Comparison of ENCODE assay signal across 3 cellular contexts in the genomic region with DNA sequence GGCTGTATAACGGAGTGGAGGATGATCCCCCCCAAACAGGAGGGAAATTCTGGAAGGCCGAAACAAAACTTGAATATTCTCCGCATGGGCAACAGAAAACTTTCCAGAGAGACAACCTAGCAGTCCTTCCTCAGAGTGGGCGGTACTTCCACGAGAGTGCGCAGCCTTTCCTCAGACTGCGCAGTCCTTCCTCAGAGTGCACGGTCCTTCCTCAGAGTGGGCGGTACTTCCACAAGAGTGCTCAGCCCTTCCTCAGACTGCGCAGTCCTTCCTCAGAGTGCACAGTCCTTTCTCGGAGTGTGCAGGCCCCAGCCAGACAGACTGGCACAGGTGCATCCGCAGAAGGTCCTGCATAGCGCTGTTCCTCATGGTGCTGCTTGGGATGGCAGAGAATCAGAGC.
TF ChIP-seq lines count a peak whose summit lies in the region.

No MANE protein-coding gene starts in this region.

TF ChIP-seq in SK-N-SH treated with all-trans-retinoic acid at 6 μM for 48 hours, 23 proteins besides CTCF, POLR2A, EP300 and RAD21:
- TF ChIP-seq, protein P1, sequence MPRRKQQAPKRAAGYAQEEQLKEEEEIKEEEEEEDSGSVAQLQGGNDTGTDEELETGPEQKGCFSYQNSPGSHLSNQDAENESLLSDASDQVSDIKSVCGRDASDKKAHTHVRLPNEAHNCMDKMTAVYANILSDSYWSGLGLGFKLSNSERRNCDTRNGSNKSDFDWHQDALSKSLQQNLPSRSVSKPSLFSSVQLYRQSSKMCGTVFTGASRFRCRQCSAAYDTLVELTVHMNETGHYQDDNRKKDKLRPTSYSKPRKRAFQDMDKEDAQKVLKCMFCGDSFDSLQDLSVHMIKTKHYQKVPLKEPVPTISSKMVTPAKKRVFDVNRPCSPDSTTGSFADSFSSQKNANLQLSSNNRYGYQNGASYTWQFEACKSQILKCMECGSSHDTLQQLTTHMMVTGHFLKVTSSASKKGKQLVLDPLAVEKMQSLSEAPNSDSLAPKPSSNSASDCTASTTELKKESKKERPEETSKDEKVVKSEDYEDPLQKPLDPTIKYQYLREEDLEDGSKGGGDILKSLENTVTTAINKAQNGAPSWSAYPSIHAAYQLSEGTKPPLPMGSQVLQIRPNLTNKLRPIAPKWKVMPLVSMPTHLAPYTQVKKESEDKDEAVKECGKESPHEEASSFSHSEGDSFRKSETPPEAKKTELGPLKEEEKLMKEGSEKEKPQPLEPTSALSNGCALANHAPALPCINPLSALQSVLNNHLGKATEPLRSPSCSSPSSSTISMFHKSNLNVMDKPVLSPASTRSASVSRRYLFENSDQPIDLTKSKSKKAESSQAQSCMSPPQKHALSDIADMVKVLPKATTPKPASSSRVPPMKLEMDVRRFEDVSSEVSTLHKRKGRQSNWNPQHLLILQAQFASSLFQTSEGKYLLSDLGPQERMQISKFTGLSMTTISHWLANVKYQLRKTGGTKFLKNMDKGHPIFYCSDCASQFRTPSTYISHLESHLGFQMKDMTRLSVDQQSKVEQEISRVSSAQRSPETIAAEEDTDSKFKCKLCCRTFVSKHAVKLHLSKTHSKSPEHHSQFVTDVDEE (CRISPR knock-in tag; IDR thresholded peaks at IDR 0.05), result no peak
- TF ChIP-seq ESRRG (CRISPR knock-in tag; IDR thresholded peaks at IDR 0.05) (no peak), ISL1 (CRISPR knock-in tag; IDR thresholded peaks at IDR 0.05) (no peak), ZFP30 (CRISPR knock-in tag; IDR thresholded peaks at IDR 0.05) (no peak), TCF4 (CRISPR knock-in tag; IDR thresholded peaks at IDR 0.05; ENCODE audit: borderline replicate concordance) (no peak), ZNF8 (CRISPR knock-in tag; IDR thresholded peaks at IDR 0.05) (no peak), OSR1 (CRISPR knock-in tag; IDR thresholded peaks at IDR 0.05) (no peak), BACH2 (CRISPR knock-in tag; IDR thresholded peaks at IDR 0.05; ENCODE audit: borderline replicate concordance) (no peak), TOX (CRISPR knock-in tag; IDR thresholded peaks at IDR 0.05; ENCODE audit: borderline replicate concordance) (no peak), ARNTL (CRISPR knock-in tag; IDR thresholded peaks at IDR 0.05; ENCODE audit: borderline replicate concordance, low read depth) (no peak), SNAI2 (CRISPR knock-in tag; IDR thresholded peaks at IDR 0.05) (no peak), ZFP3 (CRISPR knock-in tag; IDR thresholded peaks at IDR 0.05) (no peak)
- TF ChIP-seq, protein P2, sequence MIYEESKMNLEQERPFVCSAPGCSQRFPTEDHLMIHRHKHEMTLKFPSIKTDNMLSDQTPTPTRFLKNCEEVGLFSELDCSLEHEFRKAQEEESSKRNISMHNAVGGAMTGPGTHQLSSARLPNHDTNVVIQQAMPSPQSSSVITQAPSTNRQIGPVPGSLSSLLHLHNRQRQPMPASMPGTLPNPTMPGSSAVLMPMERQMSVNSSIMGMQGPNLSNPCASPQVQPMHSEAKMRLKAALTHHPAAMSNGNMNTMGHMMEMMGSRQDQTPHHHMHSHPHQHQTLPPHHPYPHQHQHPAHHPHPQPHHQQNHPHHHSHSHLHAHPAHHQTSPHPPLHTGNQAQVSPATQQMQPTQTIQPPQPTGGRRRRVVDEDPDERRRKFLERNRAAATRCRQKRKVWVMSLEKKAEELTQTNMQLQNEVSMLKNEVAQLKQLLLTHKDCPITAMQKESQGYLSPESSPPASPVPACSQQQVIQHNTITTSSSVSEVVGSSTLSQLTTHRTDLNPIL (CRISPR knock-in tag; IDR thresholded peaks at IDR 0.05; ENCODE audit: low read depth), result no peak
- TF ChIP-seq, protein P3, sequence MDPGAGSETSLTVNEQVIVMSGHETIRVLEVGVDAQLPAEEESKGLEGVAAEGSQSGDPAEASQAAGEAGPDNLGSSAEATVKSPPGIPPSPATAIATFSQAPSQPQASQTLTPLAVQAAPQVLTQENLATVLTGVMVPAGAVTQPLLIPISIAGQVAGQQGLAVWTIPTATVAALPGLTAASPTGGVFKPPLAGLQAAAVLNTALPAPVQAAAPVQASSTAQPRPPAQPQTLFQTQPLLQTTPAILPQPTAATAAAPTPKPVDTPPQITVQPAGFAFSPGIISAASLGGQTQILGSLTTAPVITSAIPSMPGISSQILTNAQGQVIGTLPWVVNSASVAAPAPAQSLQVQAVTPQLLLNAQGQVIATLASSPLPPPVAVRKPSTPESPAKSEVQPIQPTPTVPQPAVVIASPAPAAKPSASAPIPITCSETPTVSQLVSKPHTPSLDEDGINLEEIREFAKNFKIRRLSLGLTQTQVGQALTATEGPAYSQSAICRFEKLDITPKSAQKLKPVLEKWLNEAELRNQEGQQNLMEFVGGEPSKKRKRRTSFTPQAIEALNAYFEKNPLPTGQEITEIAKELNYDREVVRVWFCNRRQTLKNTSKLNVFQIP (CRISPR knock-in tag; IDR thresholded peaks at IDR 0.05; ENCODE audit: borderline replicate concordance, low read depth), result no peak

TF ChIP-seq in SK-N-SH, 30 proteins besides CTCF, POLR2A, EP300 and RAD21:
- no peak for TF ChIP-seq ELF1 (IDR thresholded peaks at IDR 0.05)
- TF ChIP-seq YY1 (IDR thresholded peaks at IDR 0.05; ENCODE audit: low read depth), result no peak
- no peak for TF ChIP-seq GABPA (IDR thresholded peaks at IDR 0.05; ENCODE audit: low read depth)
- TF ChIP-seq, protein P4, sequence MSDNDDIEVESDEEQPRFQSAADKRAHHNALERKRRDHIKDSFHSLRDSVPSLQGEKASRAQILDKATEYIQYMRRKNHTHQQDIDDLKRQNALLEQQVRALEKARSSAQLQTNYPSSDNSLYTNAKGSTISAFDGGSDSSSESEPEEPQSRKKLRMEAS (IDR thresholded peaks at IDR 0.05; ENCODE audit: low read depth), result no peak
- TF ChIP-seq SMC3 (IDR thresholded peaks at IDR 0.05; ENCODE audit: low read depth, low read length), result no peak
- TF ChIP-seq, protein P5, sequence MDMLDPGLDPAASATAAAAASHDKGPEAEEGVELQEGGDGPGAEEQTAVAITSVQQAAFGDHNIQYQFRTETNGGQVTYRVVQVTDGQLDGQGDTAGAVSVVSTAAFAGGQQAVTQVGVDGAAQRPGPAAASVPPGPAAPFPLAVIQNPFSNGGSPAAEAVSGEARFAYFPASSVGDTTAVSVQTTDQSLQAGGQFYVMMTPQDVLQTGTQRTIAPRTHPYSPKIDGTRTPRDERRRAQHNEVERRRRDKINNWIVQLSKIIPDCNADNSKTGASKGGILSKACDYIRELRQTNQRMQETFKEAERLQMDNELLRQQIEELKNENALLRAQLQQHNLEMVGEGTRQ (IDR thresholded peaks at IDR 0.05; ENCODE audit: borderline replicate concordance, low read depth, low read length), result no peak
- no peak for TF ChIP-seq NRF1 (IDR thresholded peaks at IDR 0.05; ENCODE audit: low read depth, low read length)
- no peak for TF ChIP-seq RXRA (IDR thresholded peaks at IDR 0.05; ENCODE audit: borderline replicate concordance, low read depth)
- TF ChIP-seq RCOR1 (IDR thresholded peaks at IDR 0.05; ENCODE audit: low read length), result no peak
- TF ChIP-seq MXI1 (IDR thresholded peaks at IDR 0.05; ENCODE audit: low read depth, low read length), result no peak
- TF ChIP-seq SIN3A (IDR thresholded peaks at IDR 0.05; ENCODE audit: borderline replicate concordance, low read depth, low read length), result no peak
- TF ChIP-seq FOXM1 (IDR thresholded peaks at IDR 0.05; ENCODE audit: low read depth), result no peak
- no peak for TF ChIP-seq MEF2A (IDR thresholded peaks at IDR 0.05; ENCODE audit: borderline replicate concordance, low read depth)
- TF ChIP-seq TAF1 (IDR thresholded peaks at IDR 0.05; ENCODE audit: borderline replicate concordance, low read depth, low read length), result no peak
- TF ChIP-seq NFIC (IDR thresholded peaks at IDR 0.05; ENCODE audit: borderline replicate concordance), result no peak

TF ChIP-seq in A549, 52 proteins besides CTCF, POLR2A, EP300 and RAD21:
- no peak for TF ChIP-seq EHMT2 (IDR thresholded peaks at IDR 0.05; ENCODE audit: low read depth)
- no peak for TF ChIP-seq MAZ (IDR thresholded peaks at IDR 0.05; ENCODE audit: borderline replicate concordance, low read depth, low read length)
- TF ChIP-seq, protein P6, sequence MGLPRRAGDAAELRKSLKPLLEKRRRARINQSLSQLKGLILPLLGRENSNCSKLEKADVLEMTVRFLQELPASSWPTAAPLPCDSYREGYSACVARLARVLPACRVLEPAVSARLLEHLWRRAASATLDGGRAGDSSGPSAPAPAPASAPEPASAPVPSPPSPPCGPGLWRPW (IDR thresholded peaks at IDR 0.05), result no peak
- TF ChIP-seq FOSL2 (IDR thresholded peaks at IDR 0.05), result no peak
- TF ChIP-seq FOSL2 (CRISPR knock-in tag; IDR thresholded peaks at IDR 0.05), result no peak
- TF ChIP-seq, protein P7, sequence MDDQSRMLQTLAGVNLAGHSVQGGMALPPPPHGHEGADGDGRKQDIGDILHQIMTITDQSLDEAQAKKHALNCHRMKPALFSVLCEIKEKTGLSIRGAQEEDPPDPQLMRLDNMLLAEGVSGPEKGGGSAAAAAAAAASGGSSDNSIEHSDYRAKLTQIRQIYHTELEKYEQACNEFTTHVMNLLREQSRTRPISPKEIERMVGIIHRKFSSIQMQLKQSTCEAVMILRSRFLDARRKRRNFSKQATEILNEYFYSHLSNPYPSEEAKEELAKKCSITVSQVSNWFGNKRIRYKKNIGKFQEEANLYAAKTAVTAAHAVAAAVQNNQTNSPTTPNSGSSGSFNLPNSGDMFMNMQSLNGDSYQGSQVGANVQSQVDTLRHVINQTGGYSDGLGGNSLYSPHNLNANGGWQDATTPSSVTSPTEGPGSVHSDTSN (IDR thresholded peaks at IDR 0.05), result no peak
- TF ChIP-seq TP53 (CRISPR knock-in tag; IDR thresholded peaks at IDR 0.05), result no peak
- TF ChIP-seq ZNF302 (CRISPR knock-in tag; IDR thresholded peaks at IDR 0.05), result no peak
